In genomic region chr16:77289331-77289809, GRCh38 we compare ENCODE assay signal across 10 cellular contexts.
DNase-seq lines count a peak whose midpoint lies in the region; TF ChIP-seq lines count a peak whose summit lies in the region.
"Had no signal": no experiment of that assay in that cellular context is flagged by ENCODE, and none has a peak within 500 bp of the region (broad histone marks: within the 10 kb centered on the region; RNA-seq: fewer than 3 reads in every experiment).

No MANE protein-coding gene starts in this region.

- H3K9me3 Mint-ChIP-seq in HFFc6: peaks cover 11% of the 10 kb centered on the region
- no peaks in the 10 kb centered on the region for H3K9me3 Mint-ChIP-seq in glutamatergic neuron (ENCODE audit: unreplicated experiment)
- no peaks in the 10 kb centered on the region for H3K9me3 Mint-ChIP-seq in type B pancreatic cell
- H3K9me3 Mint-ChIP-seq in endothelial cell (ENCODE audit: unreplicated experiment): no peaks in the 10 kb centered on the region

- TF ChIP-seq CTCF in HFFc6 (IDR thresholded peaks at IDR 0.05) (no peak), glutamatergic neuron (IDR thresholded peaks at IDR 0.05; ENCODE audit: partially characterized antibody, unreplicated experiment) (no peak), type B pancreatic cell (conservative IDR thresholded peaks at IDR 0.05) (no peak), esophagus squamous epithelium (IDR thresholded peaks at IDR 0.05) (no peak), endothelial cell (IDR thresholded peaks at IDR 0.05; ENCODE audit: unreplicated experiment) (no peak)

- no peaks in the 10 kb centered on the region for H3K36me3 ChIP-seq in esophagus squamous epithelium

- intact Hi-C loops in esophagus squamous epithelium (cut with DNase I): no loop called here

- DNase-seq in HFFc6 (peak; percentile 31), SW 1271 (lab: John Stamatoyannopoulos, UW) (peak; percentile 53 to 72), glutamatergic neuron (no peak), type B pancreatic cell (ENCODE audit: extremely low spot score, unreplicated experiment) (no peak), esophagus squamous epithelium (lab: John Stamatoyannopoulos, UW) (no peak), endothelial cell (ENCODE audit: low spot score) (no peak), middle frontal gyrus (ENCODE audit: extremely low spot score, low spot score) (no peak)
- DNase-seq: activated CD4-positive, CD25-positive, alpha-beta regulatory T cell; hypothalamus; NCI-H2029 had no signal

- H3K4me1 Mint-ChIP-seq in HFFc6 (ENCODE audit: low read depth) (no peaks in the 10 kb centered on the region; the same call in 1 of the 2 replicates), glutamatergic neuron (ENCODE audit: low read depth, unreplicated experiment) (peaks cover 4% of the 10 kb centered on the region), type B pancreatic cell (ENCODE audit: unreplicated experiment) (peaks cover 22% of the 10 kb centered on the region), endothelial cell (ENCODE audit: unreplicated experiment) (peaks cover 2% of the 10 kb centered on the region)

- H3K27ac Mint-ChIP-seq in HFFc6: no peak overlapping the region
- no peak overlapping the region for H3K27ac Mint-ChIP-seq in glutamatergic neuron (ENCODE audit: unreplicated experiment)
- peak overlapping the region; percentile 35 for H3K27ac Mint-ChIP-seq in type B pancreatic cell
- H3K27ac Mint-ChIP-seq in endothelial cell (ENCODE audit: unreplicated experiment): no peak overlapping the region

- H3K4me3 Mint-ChIP-seq in HFFc6 (no peak overlapping the region), glutamatergic neuron (ENCODE audit: unreplicated experiment) (peak overlapping the region; percentile 51), type B pancreatic cell (peak overlapping the region; percentile 30), endothelial cell (ENCODE audit: unreplicated experiment) (no peak overlapping the region)

- H3K36me3 Mint-ChIP-seq in HFFc6 (ENCODE audit: low read depth) (no peaks in the 10 kb centered on the region), glutamatergic neuron (ENCODE audit: unreplicated experiment) (no peaks in the 10 kb centered on the region), type B pancreatic cell (peaks cover 8% of the 10 kb centered on the region), endothelial cell (ENCODE audit: low read depth, unreplicated experiment) (no peaks in the 10 kb centered on the region)

- TF ChIP-seq POLR2A in esophagus squamous epithelium (IDR thresholded peaks at IDR 0.05): no peak

- H3K27me3 Mint-ChIP-seq in HFFc6 (ENCODE audit: insufficient read depth): no peaks in the 10 kb centered on the region; the same call in none of the 2 replicates
- no peaks in the 10 kb centered on the region for H3K27me3 Mint-ChIP-seq in glutamatergic neuron (ENCODE audit: unreplicated experiment)
- H3K27me3 Mint-ChIP-seq in type B pancreatic cell: peaks cover under 1% of the 10 kb centered on the region
- H3K27me3 Mint-ChIP-seq in endothelial cell (ENCODE audit: unreplicated experiment): no peaks in the 10 kb centered on the region

- peaks cover 0 to 3% (median 0%) of the 10 kb centered on the region in 4 donors for H3K27me3 ChIP-seq in esophagus squamous epithelium

- no peaks in the 10 kb centered on the region for H3K9me3 ChIP-seq in esophagus squamous epithelium

- H3K27ac ChIP-seq in esophagus squamous epithelium: no peak overlapping the region

- H3K4me3 ChIP-seq in esophagus squamous epithelium: no peak overlapping the region

- no peaks in the 10 kb centered on the region for H3K4me1 ChIP-seq in esophagus squamous epithelium

- 76 to 93% methylated on average over 2 of the region's 2 CpGs for WGBS in esophagus squamous epithelium, 2 donors

Comparison
In these comparisons a context has a peak if more than half of its experiments do, and no peak if none do; other contexts are left out.
1. DNase-seq: peak in HFFc6 (single experiment) and SW 1271 (2 of 2); none in glutamatergic neuron (single experiment), type B pancreatic cell (single experiment), esophagus squamous epithelium (single experiment), endothelial cell (single experiment) and middle frontal gyrus (single experiment).
2. H3K4me3 Mint-ChIP-seq: peak in glutamatergic neuron (single experiment) and type B pancreatic cell (single experiment); none in HFFc6 (single experiment) and endothelial cell (single experiment).